ENCODE assay signal across 1 cellular context in the genomic region with DNA sequence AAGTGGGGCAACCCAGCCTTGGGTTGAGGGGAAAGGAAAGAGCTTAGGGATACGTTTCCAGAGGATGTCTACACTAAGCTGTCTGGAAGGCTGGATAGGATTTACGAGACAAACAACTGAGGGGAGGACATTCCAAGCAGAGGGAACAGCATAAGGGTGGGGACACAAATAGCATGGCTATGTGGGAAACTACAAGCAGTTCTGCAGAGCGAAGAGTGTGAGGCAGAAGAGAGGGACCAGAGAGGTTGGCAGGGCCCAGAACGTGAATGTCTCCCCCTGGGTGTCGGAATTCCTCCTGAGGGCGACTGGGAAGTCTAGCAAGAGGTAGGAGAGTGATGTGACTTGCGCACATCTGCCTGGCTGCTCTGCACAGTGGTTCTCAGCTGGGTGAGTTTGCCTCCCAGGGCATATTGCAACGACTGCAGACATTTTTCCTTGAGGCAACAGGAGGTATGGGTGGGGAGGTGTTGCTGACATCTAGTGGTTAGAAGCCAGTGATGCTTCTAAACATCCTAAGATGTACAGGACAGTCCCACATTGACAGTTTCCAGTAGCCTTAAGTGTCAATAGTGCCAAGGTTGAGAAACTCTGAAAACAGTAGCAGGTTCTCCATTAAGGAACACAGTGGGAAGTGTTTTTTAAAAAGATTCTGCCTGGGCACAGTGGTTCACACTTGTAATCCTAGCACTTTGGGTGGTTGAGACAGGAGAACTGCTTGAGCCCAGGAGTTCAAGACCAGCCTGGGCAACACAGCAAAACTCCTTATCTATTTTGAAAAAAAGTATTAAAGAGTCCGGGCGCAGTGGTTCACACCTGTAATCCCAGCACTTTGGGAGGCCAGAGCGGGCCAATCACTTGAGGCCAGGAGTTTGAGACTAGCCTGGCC.
TF ChIP-seq lines count a peak whose summit lies in the region.

No MANE protein-coding gene starts in this region.

TF ChIP-seq in HEK293, 187 proteins besides CTCF, POLR2A, EP300 and RAD21 (continued from another document):
- TF ChIP-seq, protein P1, sequence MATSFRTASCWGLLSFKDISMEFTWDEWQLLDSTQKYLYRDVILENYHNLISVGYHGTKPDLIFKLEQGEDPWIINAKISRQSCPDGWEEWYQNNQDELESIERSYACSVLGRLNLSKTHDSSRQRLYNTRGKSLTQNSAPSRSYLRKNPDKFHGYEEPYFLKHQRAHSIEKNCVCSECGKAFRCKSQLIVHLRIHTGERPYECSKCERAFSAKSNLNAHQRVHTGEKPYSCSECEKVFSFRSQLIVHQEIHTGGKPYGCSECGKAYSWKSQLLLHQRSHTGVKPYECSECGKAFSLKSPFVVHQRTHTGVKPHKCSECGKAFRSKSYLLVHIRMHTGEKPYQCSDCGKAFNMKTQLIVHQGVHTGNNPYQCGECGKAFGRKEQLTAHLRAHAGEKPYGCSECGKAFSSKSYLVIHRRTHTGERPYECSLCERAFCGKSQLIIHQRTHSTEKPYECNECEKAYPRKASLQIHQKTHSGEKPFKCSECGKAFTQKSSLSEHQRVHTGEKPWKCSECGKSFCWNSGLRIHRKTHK (tag by site-specific recombination; IDR thresholded peaks at IDR 0.05): no peak
